In genomic region chr10:87803831-87804230, GRCh38 we compare ENCODE assay signal across 16 cellular contexts. TPM values are rescaled to one million over a fixed set of nuclear protein-coding genes. Genes with fewer than 3 reads are reported as not detected.
DNase-seq lines count a peak whose midpoint lies in the region; ATAC-seq and TF ChIP-seq lines count a peak whose summit lies in the region.
"Had no signal": no experiment of that assay in that cellular context is flagged by ENCODE, and none has a peak within 500 bp of the region (broad histone marks: within the 10 kb centered on the region; RNA-seq: fewer than 3 reads in every experiment).

No MANE protein-coding gene starts in this region.

- H3K36me3 ChIP-seq in upper lobe of left lung (peaks cover 0 to 16% (median 6%) of the 10 kb centered on the region in 4 donors), PC-3 (ENCODE audit: low read depth, low read length) (peaks cover 28% of the 10 kb centered on the region)

- no peaks in the 10 kb centered on the region for H4K20me1 ChIP-seq in PC-3 (ENCODE audit: low read length)
- H4K20me1 ChIP-seq: BLaER1 had no signal

- peak overlapping the region in 3 of 4 donors; percentile 23 to 24 (median 23) for H3K27ac ChIP-seq in upper lobe of left lung
- no peak overlapping the region for H3K27ac ChIP-seq in PC-3 (ENCODE audit: low read length)
- H3K27ac ChIP-seq: 22Rv1, BLaER1 had no signal

- no peaks in the 10 kb centered on the region for H3K9me2 ChIP-seq in PC-3 (replicated peaks; ENCODE audit: low read length)

- TF ChIP-seq CTCF in endothelial cell (IDR thresholded peaks at IDR 0.05; ENCODE audit: unreplicated experiment) (no peak), upper lobe of left lung (IDR thresholded peaks at IDR 0.05) (no peak), PC-3 (conservative IDR thresholded peaks at IDR 0.05; ENCODE audit: low read depth, low read length) (no peak)

- H3K79me2 ChIP-seq in PC-3 (ENCODE audit: low read length) = peaks cover 44% of the 10 kb centered on the region

- H3K27me3 Mint-ChIP-seq in activated naive CD4-positive, alpha-beta T cell treated with anti-CD3 and anti-CD28 coated beads, Interleukin-2, amount 50 U/mL, for 24 hours = no peaks in the 10 kb centered on the region
- no peaks in the 10 kb centered on the region for H3K27me3 Mint-ChIP-seq in endothelial cell (ENCODE audit: unreplicated experiment)
- H3K27me3 Mint-ChIP-seq: CD8-positive, alpha-beta memory T cell had no signal

- no peak for TF ChIP-seq POLR2A in upper lobe of left lung (IDR thresholded peaks at IDR 0.05)

- H3K27ac Mint-ChIP-seq in activated naive CD4-positive, alpha-beta T cell treated with anti-CD3 and anti-CD28 coated beads, Interleukin-2, amount 50 U/mL, for 24 hours = peak overlapping the region; percentile 25
- H3K27ac Mint-ChIP-seq in endothelial cell (ENCODE audit: unreplicated experiment) = no peak overlapping the region
- H3K27ac Mint-ChIP-seq: GM23338, H9 had no signal

- no peak overlapping the region for H3K4me2 ChIP-seq in PC-3 (ENCODE audit: low read length)
- H3K4me2 ChIP-seq: BLaER1, GM23338 had no signal

- no peak for DNase-seq in activated naive CD4-positive, alpha-beta T cell (lab: John Stamatoyannopoulos, UW)
- DNase-seq in endothelial cell (ENCODE audit: low spot score) = no peak
- no peak for DNase-seq in left ventricle myocardium superior
- peak in 1 of 2 donors; percentile 21 for DNase-seq in upper lobe of left lung
- DNase-seq in PC-3 = no peak
- DNase-seq in DMS53 treated with DMSO at 0.1 percent for 48 hours (lab: John Stamatoyannopoulos, UW; ENCODE audit: unreplicated experiment) = no peak
- DNase-seq: AML-193; CD8-positive, alpha-beta memory T cell; DMS53; H9 had no signal

- H3K9me3 Mint-ChIP-seq in activated naive CD4-positive, alpha-beta T cell treated with anti-CD3 and anti-CD28 coated beads, Interleukin-2, amount 50 U/mL, for 24 hours = peaks cover 14% of the 10 kb centered on the region
- H3K9me3 Mint-ChIP-seq in endothelial cell (ENCODE audit: unreplicated experiment) = peaks cover 7% of the 10 kb centered on the region

- ATAC-seq in left ventricle myocardium superior = peak; percentile 66
- no peak for ATAC-seq in upper lobe of left lung (ENCODE audit: low FRiP score in 2 of 2)
- ATAC-seq in HG02678 (IDR thresholded peaks at IDR 0.05; ENCODE audit: unreplicated experiment) = no peak
- no peak for ATAC-seq in PC-3
- ATAC-seq: GM23338 had no signal

- POLR2A ChIA-PET in PC-3 (lab: Charles Lee; ENCODE audit: unreplicated experiment) = no interaction called here

- H3K9me3 ChIP-seq in upper lobe of left lung (peaks cover 3 to 11% (median 8%) of the 10 kb centered on the region in 4 donors), PC-3 (ENCODE audit: low read length) (peaks cover 4% of the 10 kb centered on the region; the same call in 1 of the 2 replicates)

- no peak for TF ChIP-seq EP300 in upper lobe of left lung (IDR thresholded peaks at IDR 0.05)

- no peak overlapping the region for H3K4me3 Mint-ChIP-seq in activated naive CD4-positive, alpha-beta T cell treated with anti-CD3 and anti-CD28 coated beads, Interleukin-2, amount 50 U/mL, for 24 hours
- H3K4me3 Mint-ChIP-seq in endothelial cell (ENCODE audit: unreplicated experiment) = peak overlapping the region; percentile 35
- H3K4me3 Mint-ChIP-seq: GM23338, H9 had no signal

- H3K36me3 Mint-ChIP-seq in activated naive CD4-positive, alpha-beta T cell treated with anti-CD3 and anti-CD28 coated beads, Interleukin-2, amount 50 U/mL, for 24 hours = peaks cover 59% of the 10 kb centered on the region
- peaks cover 72% of the 10 kb centered on the region for H3K36me3 Mint-ChIP-seq in endothelial cell (ENCODE audit: low read depth, unreplicated experiment)

- no peak overlapping the region for H3K9ac ChIP-seq in PC-3 (ENCODE audit: low read length)
- H3K9ac ChIP-seq: BLaER1 had no signal

- intact Hi-C loops in left ventricle myocardium superior (cut with micrococcal nuclease) (no loop called here), PC-3 (cut with micrococcal nuclease) (no loop called here)

- CTCF ChIA-PET in PC-3 (lab: Charles Lee) = no interaction called here

- no peak overlapping the region for H2AFZ ChIP-seq in PC-3 (ENCODE audit: low read length)
- H2AFZ ChIP-seq: GM23338 had no signal

- H3K4me1 Mint-ChIP-seq in activated naive CD4-positive, alpha-beta T cell treated with anti-CD3 and anti-CD28 coated beads, Interleukin-2, amount 50 U/mL, for 24 hours = peaks cover 63% of the 10 kb centered on the region
- H3K4me1 Mint-ChIP-seq in endothelial cell (ENCODE audit: unreplicated experiment) = no peaks in the 10 kb centered on the region
- H3K4me1 Mint-ChIP-seq: GM23338, H9 had no signal

- H3K4me1 ChIP-seq in upper lobe of left lung (peaks cover 0 to 10% (median 4%) of the 10 kb centered on the region in 4 donors), PC-3 (ENCODE audit: insufficient read depth, low read length) (no peaks in the 10 kb centered on the region)
- H3K4me1 ChIP-seq: BLaER1 had no signal

- H3K27me3 ChIP-seq in upper lobe of left lung (no peaks in the 10 kb centered on the region), PC-3 (ENCODE audit: low read length) (no peaks in the 10 kb centered on the region)
- H3K27me3 ChIP-seq: BLaER1 had no signal

- no peaks in the 10 kb centered on the region for H3F3A ChIP-seq in PC-3 (ENCODE audit: low read length, unreplicated experiment)

- BruUV-seq in PC-3 (replicated peaks; lab: Mats Ljungman, UMichigan) = no TSS peak

- H3K4me3 ChIP-seq in upper lobe of left lung (no peak overlapping the region), PC-3 (ENCODE audit: low read length) (no peak overlapping the region)
- H3K4me3 ChIP-seq: BLaER1, GM23338 had no signal

RNA-seq across cellular contexts. Expression of gene ATAD1, which starts 14.2 kb away (rescaled TPM):
- 38.0 TPM for total RNA-seq in endothelial cell (ENCODE audit: unreplicated experiment)
- 98.4 TPM for total RNA-seq in left ventricle myocardium superior
- total RNA-seq in upper lobe of left lung = 10 to 100 TPM in 5 of 6 donors, 1 to 10 TPM in 1; 6.3 to 66.9 (median 36.2) TPM
- 14.9 and 15.7 TPM in 2 replicates for total RNA-seq in PC-3 (2014; rRNA removed)

RNA-seq across cellular contexts. Expression of gene KLLN, which starts 59.5 kb away (rescaled TPM):
- total RNA-seq in endothelial cell (ENCODE audit: unreplicated experiment) (0.74 TPM), left ventricle myocardium superior (0.47 TPM), upper lobe of left lung (under 1 TPM in 4 of 6 donors, not detected in 2; 0.20 to 0.54 (median 0.44) TPM), PC-3 (2014; rRNA removed) (0.15 and 0.23 TPM in 2 replicates)
- total RNA-seq: Daoy had no signal

RNA-seq across cellular contexts. Expression of gene PTEN, which starts 59.6 kb away (rescaled TPM):
- total RNA-seq in endothelial cell (ENCODE audit: unreplicated experiment) (71.0 TPM), left ventricle myocardium superior (58.6 TPM), upper lobe of left lung (100 to 1,000 TPM in 3 of 6 donors, 10 to 100 TPM in 3; 63.3 to 177 (median 99.0) TPM), PC-3 (2014; rRNA removed) (7.8 and 18.5 TPM in 2 replicates)
